10 cellular contexts compared by ENCODE assay signal in the genomic region with DNA sequence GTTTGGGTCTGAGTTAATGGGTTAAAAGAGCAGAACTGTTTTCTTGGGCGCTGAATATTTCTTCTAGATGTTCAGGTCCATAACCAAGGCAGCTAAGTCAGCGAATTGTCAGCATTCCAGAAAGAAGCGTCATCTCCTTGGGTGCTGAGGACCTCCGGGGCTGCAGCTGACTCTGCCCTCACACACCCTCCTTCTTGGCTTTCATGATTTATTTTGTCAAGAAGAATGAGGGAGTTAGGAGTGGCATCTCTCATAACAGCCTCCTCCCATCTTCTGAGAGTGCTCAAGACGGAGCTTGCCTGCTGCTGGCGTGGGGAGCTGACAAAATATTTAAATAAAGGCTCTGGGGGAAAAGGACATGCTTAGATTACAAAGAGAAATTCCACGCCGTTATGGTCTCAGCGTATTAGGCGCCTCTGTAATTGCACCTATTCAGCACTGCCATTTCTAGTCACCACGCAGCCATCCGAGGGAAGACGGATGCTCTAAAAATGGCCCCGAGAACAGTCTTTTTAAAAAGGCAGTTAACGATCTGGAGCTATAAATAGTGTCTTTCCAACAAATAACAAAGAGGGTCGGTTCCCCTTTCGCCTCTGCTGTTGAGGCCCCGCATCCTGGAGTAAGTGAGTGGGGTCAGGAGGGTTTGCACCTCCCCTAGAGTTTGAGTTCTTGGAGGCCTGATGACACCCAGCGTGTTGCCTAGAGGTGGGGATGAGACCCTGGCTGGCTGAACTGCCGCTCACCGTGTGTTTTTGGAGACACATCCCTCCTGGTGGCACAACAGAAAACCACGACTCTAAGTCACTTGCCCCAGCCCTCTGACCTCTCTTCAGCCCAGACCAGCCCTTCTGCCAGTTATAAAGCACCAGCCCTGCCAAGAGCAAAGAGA.
DNase-seq lines count a peak whose midpoint lies in the region; ATAC-seq and TF ChIP-seq lines count a peak whose summit lies in the region.
"Had no signal": no experiment of that assay in that cellular context is flagged by ENCODE, and none has a peak within 500 bp of the region (broad histone marks: within the 10 kb centered on the region; RNA-seq: fewer than 3 reads in every experiment).

No MANE protein-coding gene starts in this region.

- peak overlapping the region; percentile 98 for H3K27ac ChIP-seq in DND-41 (ENCODE audit: low read length)
- H3K27ac ChIP-seq in brain microvascular endothelial cell, result no peak overlapping the region
- peak overlapping the region; percentile 51 for H3K27ac ChIP-seq in neural cell (ENCODE audit: low read length)

- H3K9ac ChIP-seq in DND-41 (ENCODE audit: low read depth, low read length) (0 out of 2 replicates have a peak overlapping the region, but pooled peaks have one; percentile 3), neural cell (ENCODE audit: low read length) (peak overlapping the region; percentile 22)

- CTCF ChIA-PET in activated CD4-positive, alpha-beta memory T cell treated with anti-CD3 and anti-CD28 coated beads for 36 hours (lab: Charles Lee), result no interaction called here

- intact Hi-C loops in activated CD4-positive, alpha-beta memory T cell treated with anti-CD3 and anti-CD28 coated beads for 36 hours (cut with micrococcal nuclease), result no loop called here

- TF ChIP-seq RAD21 in neural cell (conservative IDR thresholded peaks at IDR 0.05), result peak; percentile 9

- TF ChIP-seq EP300 in neural cell (conservative IDR thresholded peaks at IDR 0.05; ENCODE audit: poor library complexity, severe bottlenecking), result peak; percentile 16

- DNase-seq in DND-41 (no peak), MV-4-11 (lab: John Stamatoyannopoulos, UW) (peak; percentile 98), brain microvascular endothelial cell (peak; percentile 78), DMS 273 (lab: John Stamatoyannopoulos, UW; ENCODE audit: unreplicated experiment) (no peak), medulla oblongata (ENCODE audit: extremely low spot score) (no peak)
- DNase-seq in activated CD4-positive, alpha-beta memory T cell treated with anti-CD3 and anti-CD28 coated beads for 36 hours, result no peak
- no peak for DNase-seq in activated CD4-positive, CD25-positive, alpha-beta regulatory T cell treated with anti-CD3 and anti-CD28 coated beads, Interleukin-2, amount 50 U/mL, for 72 hours

- in situ Hi-C loops in brain microvascular endothelial cell (cut with HindIII; ENCODE audit: low pct_ligation_motif_present, low sequenced_read_pairs), result no loop called here

- H3K4me3 ChIP-seq in DND-41 (ENCODE audit: low read depth in 1 of 2, low read length in 2 of 2) (no peak overlapping the region), brain microvascular endothelial cell (ENCODE audit: low read depth, low read length) (peak overlapping the region; percentile 17), neural cell (ENCODE audit: low read length) (peak overlapping the region; percentile 26)

- H3K79me2 ChIP-seq in DND-41 (ENCODE audit: insufficient read depth, low read length), result peaks cover 99% of the 10 kb centered on the region
- H3K79me2 ChIP-seq in neural cell (replicated peaks; ENCODE audit: insufficient read depth, low read length), result peaks cover 23% of the 10 kb centered on the region

- no peaks in the 10 kb centered on the region for H3K27me3 Mint-ChIP-seq in activated CD4-positive, alpha-beta memory T cell treated with anti-CD3 and anti-CD28 coated beads for 36 hours
- H3K27me3 Mint-ChIP-seq: central memory CD8-positive, alpha-beta T cell had no signal

- H2AFZ ChIP-seq in DND-41 (ENCODE audit: low read depth, low read length) (no peak overlapping the region), neural cell (ENCODE audit: low read depth, low read length) (no peak overlapping the region)

- no peaks in the 10 kb centered on the region; the same call in none of the 2 replicates for H4K20me1 ChIP-seq in DND-41 (ENCODE audit: insufficient read depth, low read length)
- no peaks in the 10 kb centered on the region for H4K20me1 ChIP-seq in neural cell (ENCODE audit: insufficient read depth)

- no peak for TF ChIP-seq CTCF in DND-41 (IDR thresholded peaks at IDR 0.05; ENCODE audit: borderline replicate concordance, extremely low read depth, low read length, poor library complexity, severe bottlenecking)
- no peak for TF ChIP-seq CTCF in brain microvascular endothelial cell (IDR thresholded peaks at IDR 0.05; ENCODE audit: low read depth, low read length, missing control alignments)
- TF ChIP-seq CTCF in neural cell (IDR thresholded peaks at IDR 0.05; ENCODE audit: poor library complexity, severe bottlenecking), result no peak

- H3K4me2 ChIP-seq in DND-41 (ENCODE audit: insufficient read depth, low read length) (no peak overlapping the region), neural cell (ENCODE audit: low read length) (no peak overlapping the region)

- POLR2A ChIA-PET in activated CD4-positive, alpha-beta memory T cell treated with anti-CD3 and anti-CD28 coated beads for 36 hours (lab: Charles Lee), result no interaction called here

- no peaks in the 10 kb centered on the region for H3K9me3 Mint-ChIP-seq in activated CD4-positive, alpha-beta memory T cell treated with anti-CD3 and anti-CD28 coated beads for 36 hours
- H3K9me3 Mint-ChIP-seq: central memory CD8-positive, alpha-beta T cell; T-helper 1 cell treated with Interleukin-12 subunit alpha and Interleukin-12 subunit beta and Interleukin-4 antibody, amounts not matched to agents 30 μg/mL and 1 μg/mL, for 36 hours had no signal

- no peaks in the 10 kb centered on the region for H3K9me2 ChIP-seq in neural cell (ENCODE audit: insufficient read depth, low read length)

- H3K27me3 ChIP-seq in DND-41 (ENCODE audit: insufficient read depth, low read length, poor library complexity) (no peaks in the 10 kb centered on the region), brain microvascular endothelial cell (replicated peaks) (no peaks in the 10 kb centered on the region), neural cell (ENCODE audit: insufficient read depth, low read depth, low read length) (no peaks in the 10 kb centered on the region)

- H3K27ac Mint-ChIP-seq in activated CD4-positive, alpha-beta memory T cell treated with anti-CD3 and anti-CD28 coated beads for 36 hours, result no peak overlapping the region
- H3K27ac Mint-ChIP-seq: T-helper 1 cell treated with Interleukin-12 subunit alpha and Interleukin-12 subunit beta and Interleukin-4 antibody, amounts not matched to agents 30 μg/mL and 1 μg/mL, for 36 hours had no signal

- H3K9me3 ChIP-seq in DND-41 (ENCODE audit: insufficient read depth, low read length, severe bottlenecking), result no peaks in the 10 kb centered on the region
- H3K9me3 ChIP-seq in neural cell (ENCODE audit: low read length), result no peaks in the 10 kb centered on the region

- H3F3A ChIP-seq in neural cell (ENCODE audit: insufficient read depth, low read length, poor library complexity, severe bottlenecking), result peaks cover 4% of the 10 kb centered on the region

- no peak for ATAC-seq in DND-41 (ENCODE audit: insufficient read depth, low read depth)

- H3K36me3 ChIP-seq in DND-41 (ENCODE audit: insufficient read depth, low read length) (peaks cover 96% of the 10 kb centered on the region), brain microvascular endothelial cell (replicated peaks) (no peaks in the 10 kb centered on the region), neural cell (ENCODE audit: insufficient read depth, low read length) (no peaks in the 10 kb centered on the region)

- H3K4me1 Mint-ChIP-seq in activated CD4-positive, alpha-beta memory T cell treated with anti-CD3 and anti-CD28 coated beads for 36 hours (ENCODE audit: low read depth), result peaks cover 2% of the 10 kb centered on the region

- peaks cover 70% of the 10 kb centered on the region for H3K4me1 ChIP-seq in DND-41 (ENCODE audit: insufficient read depth, low read length)

- H3K36me3 Mint-ChIP-seq in activated CD4-positive, alpha-beta memory T cell treated with anti-CD3 and anti-CD28 coated beads for 36 hours, result peaks cover 3% of the 10 kb centered on the region

- H3K4me3 Mint-ChIP-seq in activated CD4-positive, alpha-beta memory T cell treated with anti-CD3 and anti-CD28 coated beads for 36 hours, result no peak overlapping the region
- H3K4me3 Mint-ChIP-seq: central memory CD8-positive, alpha-beta T cell; T-helper 1 cell treated with Interleukin-12 subunit alpha and Interleukin-12 subunit beta and Interleukin-4 antibody, amounts not matched to agents 30 μg/mL and 1 μg/mL, for 36 hours had no signal

TF ChIP-seq in neural cell, 6 proteins besides CTCF, POLR2A, EP300 and RAD21:
- TF ChIP-seq MXI1 (conservative IDR thresholded peaks at IDR 0.05; ENCODE audit: poor library complexity, severe bottlenecking) (no peak), SMC3 (conservative IDR thresholded peaks at IDR 0.05; ENCODE audit: poor library complexity) (no peak), POLR2AphosphoS5 (IDR thresholded peaks at IDR 0.05) (no peak), EZH2 (IDR thresholded peaks at IDR 0.05; ENCODE audit: borderline replicate concordance, insufficient read depth, low read length, poor library complexity, severe bottlenecking) (no peak), TAF1 (IDR thresholded peaks at IDR 0.05; ENCODE audit: low read depth) (no peak)
- TF ChIP-seq, protein P1, sequence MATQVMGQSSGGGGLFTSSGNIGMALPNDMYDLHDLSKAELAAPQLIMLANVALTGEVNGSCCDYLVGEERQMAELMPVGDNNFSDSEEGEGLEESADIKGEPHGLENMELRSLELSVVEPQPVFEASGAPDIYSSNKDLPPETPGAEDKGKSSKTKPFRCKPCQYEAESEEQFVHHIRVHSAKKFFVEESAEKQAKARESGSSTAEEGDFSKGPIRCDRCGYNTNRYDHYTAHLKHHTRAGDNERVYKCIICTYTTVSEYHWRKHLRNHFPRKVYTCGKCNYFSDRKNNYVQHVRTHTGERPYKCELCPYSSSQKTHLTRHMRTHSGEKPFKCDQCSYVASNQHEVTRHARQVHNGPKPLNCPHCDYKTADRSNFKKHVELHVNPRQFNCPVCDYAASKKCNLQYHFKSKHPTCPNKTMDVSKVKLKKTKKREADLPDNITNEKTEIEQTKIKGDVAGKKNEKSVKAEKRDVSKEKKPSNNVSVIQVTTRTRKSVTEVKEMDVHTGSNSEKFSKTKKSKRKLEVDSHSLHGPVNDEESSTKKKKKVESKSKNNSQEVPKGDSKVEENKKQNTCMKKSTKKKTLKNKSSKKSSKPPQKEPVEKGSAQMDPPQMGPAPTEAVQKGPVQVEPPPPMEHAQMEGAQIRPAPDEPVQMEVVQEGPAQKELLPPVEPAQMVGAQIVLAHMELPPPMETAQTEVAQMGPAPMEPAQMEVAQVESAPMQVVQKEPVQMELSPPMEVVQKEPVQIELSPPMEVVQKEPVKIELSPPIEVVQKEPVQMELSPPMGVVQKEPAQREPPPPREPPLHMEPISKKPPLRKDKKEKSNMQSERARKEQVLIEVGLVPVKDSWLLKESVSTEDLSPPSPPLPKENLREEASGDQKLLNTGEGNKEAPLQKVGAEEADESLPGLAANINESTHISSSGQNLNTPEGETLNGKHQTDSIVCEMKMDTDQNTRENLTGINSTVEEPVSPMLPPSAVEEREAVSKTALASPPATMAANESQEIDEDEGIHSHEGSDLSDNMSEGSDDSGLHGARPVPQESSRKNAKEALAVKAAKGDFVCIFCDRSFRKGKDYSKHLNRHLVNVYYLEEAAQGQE (IDR thresholded peaks at IDR 0.05; ENCODE audit: borderline replicate concordance), result no peak

Comparison
In these comparisons a context has a peak if more than half of its experiments do, and no peak if none do; other contexts are left out.
1. DNase-seq: peak in MV-4-11 (single experiment) and brain microvascular endothelial cell (single experiment); none in DND-41 (single experiment), DMS 273 (single experiment), activated CD4-positive, alpha-beta memory T cell treated with anti-CD3 and anti-CD28 coated beads for 36 hours (single experiment), medulla oblongata (single experiment) and activated CD4-positive, CD25-positive, alpha-beta regulatory T cell treated with anti-CD3 and anti-CD28 coated beads, Interleukin-2, amount 50 U/mL, for 72 hours (single experiment).
2. H3K4me3 ChIP-seq: peak in brain microvascular endothelial cell (single experiment) and neural cell (single experiment); none in DND-41 (0 of 2).